1 cellular context compared by ENCODE assay signal in the genomic region with DNA sequence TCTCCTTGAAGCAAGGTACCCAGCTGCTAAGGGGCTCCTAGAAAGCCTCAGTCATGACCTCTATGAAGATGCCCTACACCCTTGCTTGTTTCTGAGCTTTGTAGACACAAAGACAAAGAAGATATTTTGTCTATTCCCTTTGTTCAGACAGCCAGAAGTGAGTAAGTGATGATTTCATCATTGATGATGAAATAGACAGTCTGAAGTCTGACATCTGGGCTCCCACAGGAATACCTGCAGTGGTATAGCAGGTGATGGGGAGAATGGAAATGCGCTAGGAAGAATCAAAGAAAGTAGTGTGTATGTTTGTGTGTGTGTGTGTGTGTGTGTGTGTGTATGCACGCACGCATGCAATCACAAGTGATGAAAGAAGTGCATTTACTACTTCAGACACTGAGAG.
A peak's percentile ranks its signal among the peaks of the same experiment; 100 is the strongest.
TF ChIP-seq lines count a peak whose summit lies in the region.

No MANE protein-coding gene starts in this region.

TF ChIP-seq in HEK293, 187 proteins besides CTCF, POLR2A, EP300 and RAD21 (continued from another document):
- TF ChIP-seq, protein P1, sequence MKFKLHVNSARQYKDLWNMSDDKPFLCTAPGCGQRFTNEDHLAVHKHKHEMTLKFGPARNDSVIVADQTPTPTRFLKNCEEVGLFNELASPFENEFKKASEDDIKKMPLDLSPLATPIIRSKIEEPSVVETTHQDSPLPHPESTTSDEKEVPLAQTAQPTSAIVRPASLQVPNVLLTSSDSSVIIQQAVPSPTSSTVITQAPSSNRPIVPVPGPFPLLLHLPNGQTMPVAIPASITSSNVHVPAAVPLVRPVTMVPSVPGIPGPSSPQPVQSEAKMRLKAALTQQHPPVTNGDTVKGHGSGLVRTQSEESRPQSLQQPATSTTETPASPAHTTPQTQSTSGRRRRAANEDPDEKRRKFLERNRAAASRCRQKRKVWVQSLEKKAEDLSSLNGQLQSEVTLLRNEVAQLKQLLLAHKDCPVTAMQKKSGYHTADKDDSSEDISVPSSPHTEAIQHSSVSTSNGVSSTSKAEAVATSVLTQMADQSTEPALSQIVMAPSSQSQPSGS (tag by site-specific recombination; IDR thresholded peaks at IDR 0.05; ENCODE audit: low read depth): 0 out of 2 replicates have a peak, but pooled peaks have one; percentile 10
- TF ChIP-seq, protein P2, sequence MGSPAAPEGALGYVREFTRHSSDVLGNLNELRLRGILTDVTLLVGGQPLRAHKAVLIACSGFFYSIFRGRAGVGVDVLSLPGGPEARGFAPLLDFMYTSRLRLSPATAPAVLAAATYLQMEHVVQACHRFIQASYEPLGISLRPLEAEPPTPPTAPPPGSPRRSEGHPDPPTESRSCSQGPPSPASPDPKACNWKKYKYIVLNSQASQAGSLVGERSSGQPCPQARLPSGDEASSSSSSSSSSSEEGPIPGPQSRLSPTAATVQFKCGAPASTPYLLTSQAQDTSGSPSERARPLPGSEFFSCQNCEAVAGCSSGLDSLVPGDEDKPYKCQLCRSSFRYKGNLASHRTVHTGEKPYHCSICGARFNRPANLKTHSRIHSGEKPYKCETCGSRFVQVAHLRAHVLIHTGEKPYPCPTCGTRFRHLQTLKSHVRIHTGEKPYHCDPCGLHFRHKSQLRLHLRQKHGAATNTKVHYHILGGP (tag by site-specific recombination; IDR thresholded peaks at IDR 0.05): peak; percentile 49; the same call in 1 of the 2 replicates
- TF ChIP-seq ZNF791 (tag by site-specific recombination; IDR thresholded peaks at IDR 0.05) (no peak), SP7 (tag by site-specific recombination; IDR thresholded peaks at IDR 0.05) (0 out of 2 replicates have a peak, but pooled peaks have one; percentile 28)
TF ChIP-seq in HEK293: peak in this region for 8.
